ENCODE assay signal across 8 cellular contexts in genomic region chr16:15093940-15094827, GRCh38. TPM values are rescaled to one million over a fixed set of nuclear protein-coding genes. Genes with fewer than 3 reads are reported as not detected.
DNase-seq lines count a peak whose midpoint lies in the region; ATAC-seq and TF ChIP-seq lines count a peak whose summit lies in the region.
"Not testable (repeated sequence)": the region's sequence is repeated elsewhere in the genome, so short reads cannot be mapped to it uniquely, and the experiment has no call there.

A gene with protein sequence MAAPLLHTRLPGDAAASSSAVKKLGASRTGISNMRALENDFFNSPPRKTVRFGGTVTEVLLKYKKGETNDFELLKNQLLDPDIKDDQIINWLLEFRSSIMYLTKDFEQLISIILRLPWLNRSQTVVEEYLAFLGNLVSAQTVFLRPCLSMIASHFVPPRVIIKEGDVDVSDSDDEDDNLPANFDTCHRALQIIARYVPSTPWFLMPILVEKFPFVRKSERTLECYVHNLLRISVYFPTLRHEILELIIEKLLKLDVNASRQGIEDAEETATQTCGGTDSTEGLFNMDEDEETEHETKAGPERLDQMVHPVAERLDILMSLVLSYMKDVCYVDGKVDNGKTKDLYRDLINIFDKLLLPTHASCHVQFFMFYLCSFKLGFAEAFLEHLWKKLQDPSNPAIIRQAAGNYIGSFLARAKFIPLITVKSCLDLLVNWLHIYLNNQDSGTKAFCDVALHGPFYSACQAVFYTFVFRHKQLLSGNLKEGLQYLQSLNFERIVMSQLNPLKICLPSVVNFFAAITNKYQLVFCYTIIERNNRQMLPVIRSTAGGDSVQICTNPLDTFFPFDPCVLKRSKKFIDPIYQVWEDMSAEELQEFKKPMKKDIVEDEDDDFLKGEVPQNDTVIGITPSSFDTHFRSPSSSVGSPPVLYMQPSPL (minus strand): TSS chr16:15094272. CDS start chr16:15094233, 39 bp downstream.

- 3 to 4% (median 3%) methylated on average over 48 to 56 of the region's 56 CpGs for WGBS in spleen, 5 donors

- POLR2A ChIA-PET in activated B cell treated with CpG ODN at 0.5 μM for 24 hours (lab: Charles Lee): interaction anchor here (1.3 kb wide), 1 partner anchor 38 kb away, joined by 5 read pairs; no protein-coding TSS in a partner anchor

- not testable (repeated sequence) for H3K9me3 Mint-ChIP-seq in activated B cell treated with CpG ODN at 0.5 μM for 24 hours, immature natural killer cell

- peak within 1 kb of the TSS; percentile 98 for H3K4me3 Mint-ChIP-seq in activated B cell treated with CpG ODN at 0.5 μM for 24 hours
- peak within 1 kb of the TSS; percentile 98 to 99 (median 99) for H3K4me3 Mint-ChIP-seq in immature natural killer cell

- peak in 2 of 3 donors; percentile 9 to 50 for TF ChIP-seq POLR2A in spleen (IDR thresholded peaks at IDR 0.05)

- H3K36me3 Mint-ChIP-seq in activated B cell treated with CpG ODN at 0.5 μM for 24 hours (ENCODE audit: low read depth): peaks cover 29% of the 10 kb centered on the region
- H3K36me3 Mint-ChIP-seq in immature natural killer cell: not testable (repeated sequence)

- ATAC-seq in GM19023 (IDR thresholded peaks at IDR 0.05; ENCODE audit: unreplicated experiment) (peak; percentile 99), HG03196 (IDR thresholded peaks at IDR 0.05; ENCODE audit: unreplicated experiment) (peak; percentile 98), activated B cell treated with CpG ODN at 0.5 μM for 24 hours (ENCODE audit: low read depth) (peak; percentile 100)

- H3K4me3 ChIP-seq in spleen: peak within 1 kb of the TSS; percentile 43 to 84 (median 64)

- peaks cover 8 to 39% (median 22%) of the 10 kb centered on the region in 6 donors for H3K4me1 ChIP-seq in spleen

- DNase-seq in AG08396 (ENCODE audit: low spot score) (peak; percentile 89), NCI-H226 (peak; percentile 96), activated B cell treated with CpG ODN at 0.5 μM for 24 hours (peak; percentile 77), caudate nucleus (lab: John Stamatoyannopoulos, UW) (peak; percentile 13 to 95 (median 88)), immature natural killer cell (peak; percentile 84), spleen (peak; percentile 98)

- peaks cover 0 to 32% (median 10%) of the 10 kb centered on the region in 6 donors for H3K36me3 ChIP-seq in spleen

- not testable (repeated sequence) for H3K27me3 Mint-ChIP-seq in activated B cell treated with CpG ODN at 0.5 μM for 24 hours; immature natural killer cell (ENCODE audit: low read depth in 3 of 3)

- intact Hi-C loops in activated B cell treated with CpG ODN at 0.5 μM for 24 hours (cut with micrococcal nuclease): loop anchor here (2.0 to 10.0 kb wide), 2 partner anchors 37 to 459 kb away; partner anchors contain the start of genes BFAR, NTAN1 and PARN
- intact Hi-C loops in spleen (cut with DNase I; ENCODE audit: low total_unique reads): not testable (repeated sequence)

- CTCF ChIA-PET in activated B cell treated with CpG ODN at 0.5 μM for 24 hours (lab: Charles Lee): not testable (repeated sequence)

- peak within 1 kb of the TSS; percentile 96 for H3K27ac Mint-ChIP-seq in activated B cell treated with CpG ODN at 0.5 μM for 24 hours
- H3K27ac Mint-ChIP-seq in immature natural killer cell: peak within 1 kb of the TSS; percentile 93 to 97 (median 96)

- H3K27me3 ChIP-seq in spleen (replicated peaks in 1 of 7): not testable (repeated sequence)

- TF ChIP-seq CTCF in activated B cell treated with CpG ODN at 0.5 μM for 24 hours (IDR thresholded peaks at IDR 0.05): not testable (repeated sequence)
- peak in 1 of 11 experiments; percentile 27 for TF ChIP-seq CTCF in spleen (IDR thresholded peaks at IDR 0.05 in 8 of 11, conservative IDR thresholded peaks at IDR 0.05 in 3 of 11)

- peaks cover 19% of the 10 kb centered on the region for H3K4me1 Mint-ChIP-seq in activated B cell treated with CpG ODN at 0.5 μM for 24 hours
- peaks cover 22 to 27% of the 10 kb centered on the region in 2 donors for H3K4me1 Mint-ChIP-seq in immature natural killer cell

- H3K27ac ChIP-seq in caudate nucleus (ENCODE audit: low read depth, low read length) (peak within 1 kb of the TSS; percentile 70), spleen (peak within 1 kb of the TSS; percentile 62 to 91 (median 86))

- H3K9me3 ChIP-seq in spleen: not testable (repeated sequence)

RNA-seq across cellular contexts. Expression of the gene that starts here (rescaled TPM):
- total RNA-seq in activated B cell treated with CpG ODN at 0.5 μM for 24 hours (34.5 and 35.8 TPM in 2 replicates), spleen (10 to 100 TPM; 28.3 to 38.6 (median 32.1) TPM)
- polyA plus RNA-seq in immature natural killer cell (10 to 100 TPM; 15.2 to 30.6 (median 17.4) TPM), spleen (10 to 100 TPM; 11.6 to 16.8 (median 12.5) TPM)

Comparison
In these comparisons a context has a peak if more than half of its experiments do, and no peak if none do; other contexts are left out.
1. Peak in every context shown above with its lines: DNase-seq, ATAC-seq, H3K4me3 ChIP-seq and H3K27ac ChIP-seq.